14 cellular contexts compared by ENCODE assay signal in the genomic region with DNA sequence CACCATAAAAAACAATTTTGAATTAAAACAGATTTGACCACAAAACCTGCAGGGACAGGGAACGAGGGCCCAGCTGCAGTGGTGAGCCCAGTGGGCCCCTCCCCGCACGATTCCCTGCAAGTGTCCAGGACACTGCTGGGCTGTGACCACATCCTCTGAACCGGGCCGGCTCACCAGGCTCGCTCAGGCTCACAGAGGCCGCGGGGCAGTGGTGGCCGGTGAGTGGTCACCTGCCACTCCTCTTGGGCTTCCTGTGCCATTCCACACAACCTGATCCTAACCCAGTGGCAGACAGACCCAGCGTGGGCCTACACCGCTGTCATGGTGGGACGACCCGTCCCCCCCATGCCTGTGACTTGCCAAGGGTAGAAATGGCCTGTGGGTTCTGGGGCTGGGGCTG.
"Had no signal": no experiment of that assay in that cellular context is flagged by ENCODE, and none has a peak within 500 bp of the region (broad histone marks: within the 10 kb centered on the region; RNA-seq: fewer than 3 reads in every experiment).

No MANE protein-coding gene starts in this region.

- H3K9me3 ChIP-seq: esophagus squamous epithelium, lower lobe of right lung, transverse colon had no signal

- H3K27me3 ChIP-seq: cardiac muscle cell, esophagus squamous epithelium, neural progenitor cell, transverse colon had no signal

- DNase-seq: activated CD4-positive, alpha-beta T cell treated with anti-CD3 and anti-CD28 coated beads, Interleukin-2, amount 50 U/mL, for 48 hours; activated CD4-positive, CD25-positive, alpha-beta regulatory T cell treated with anti-CD3 and anti-CD28 coated beads, Interleukin-2, amount 50 U/mL, for 72 hours; activated naive CD4-positive, alpha-beta T cell treated with anti-CD3 and anti-CD28 coated beads, Interleukin-2, amount 10 ng/mL, durations not matched to agents 7 days and 5 days; esophagus squamous epithelium; lower lobe of right lung; naive B cell; stimulated activated CD4-positive, alpha-beta T cell treated with anti-CD3 and anti-CD28 coated beads, Interleukin-15, amount 100 ng/mL, for 24 hours; stimulated activated CD4-positive, alpha-beta T cell treated with anti-CD3 and anti-CD28 coated beads, Interleukin-4, amount 100 ng/mL, for 1 hour; stimulated activated naive CD4-positive, alpha-beta T cell; T-helper 1 cell; T1000 had no signal

- H3K4me3 ChIP-seq: cardiac muscle cell, esophagus squamous epithelium, lower lobe of right lung, neural progenitor cell, transverse colon had no signal

- H3K4me2 ChIP-seq: neural progenitor cell had no signal

- H3K27ac ChIP-seq: cardiac muscle cell, esophagus squamous epithelium, lower lobe of right lung, neural progenitor cell had no signal

- H3K36me3 ChIP-seq: cardiac muscle cell, neural progenitor cell, transverse colon had no signal

- H2AFZ ChIP-seq: neural progenitor cell had no signal

- H3K4me1 ChIP-seq: neural progenitor cell had no signal

- H3K9ac ChIP-seq: neural progenitor cell had no signal
